Comparison of ENCODE assay signal across 1 cellular context in genomic region chr2:46058140-46058539, GRCh38.
TF ChIP-seq lines count a peak whose summit lies in the region.

No MANE protein-coding gene starts in this region.

TF ChIP-seq in endothelial cell of umbilical vein, 7 proteins besides CTCF, POLR2A, EP300 and RAD21:
- TF ChIP-seq GATA2 (IDR thresholded peaks at IDR 0.05; ENCODE audit: insufficient read depth, insufficient read length, low read depth, low read length) (no peak), FOS (IDR thresholded peaks at IDR 0.05; ENCODE audit: borderline replicate concordance, insufficient read depth, low read length) (no peak), POLR2AphosphoS5 (IDR thresholded peaks at IDR 0.05; ENCODE audit: insufficient read depth, low read depth, low read length) (no peak), JUN (IDR thresholded peaks at IDR 0.05; ENCODE audit: borderline replicate concordance, insufficient read depth, insufficient read length, low read depth) (no peak), MYC (IDR thresholded peaks at IDR 0.05; ENCODE audit: low read depth, low read length) (no peak)
